ENCODE assay signal across 8 cellular contexts in genomic region chr13:113002206-113002821, GRCh38. TPM values are rescaled to one million over a fixed set of nuclear protein-coding genes. Genes with fewer than 3 reads are reported as not detected.
DNase-seq lines count a peak whose midpoint lies in the region; TF ChIP-seq lines count a peak whose summit lies in the region.

No MANE protein-coding gene starts in this region.

- H3K27ac ChIP-seq in prostate gland, result peak overlapping the region; percentile 66 to 74
- no peak overlapping the region for H3K27ac ChIP-seq in OCI-LY7 (ENCODE audit: low read depth, low read length, poor library complexity, severe bottlenecking)

- no peak overlapping the region for H3K4me2 ChIP-seq in OCI-LY7 (ENCODE audit: low read length)

- peaks cover 6% of the 10 kb centered on the region for H3K4me1 ChIP-seq in prostate gland (replicated peaks)
- no peaks in the 10 kb centered on the region for H3K4me1 ChIP-seq in OCI-LY7 (ENCODE audit: insufficient read depth, low read length, poor library complexity, severe bottlenecking)

- CTCF ChIA-PET in OCI-LY7 (lab: Charles Lee; ENCODE audit: unreplicated experiment), result no interaction called here

- no TSS peak for BruUV-seq in OCI-LY7 (replicated peaks; lab: Mats Ljungman, UMichigan)

- TF ChIP-seq CTCF in GM12874 (IDR thresholded peaks at IDR 0.05; ENCODE audit: insufficient read depth, low read depth, low read length) (0 out of 2 replicates have a peak, but pooled peaks have one; percentile 11), prostate gland (IDR thresholded peaks at IDR 0.05) (peak in 3 of 4 experiments; percentile 26 to 71 (median 60)), OCI-LY7 (conservative IDR thresholded peaks at IDR 0.05; ENCODE audit: low read length) (no peak)

- no peaks in the 10 kb centered on the region for H3K9me2 ChIP-seq in OCI-LY7 (ENCODE audit: insufficient read depth, low read length)

- H3K4me3 ChIP-seq in prostate gland (peak overlapping the region; percentile 37 to 43), OCI-LY7 (ENCODE audit: low read depth, low read length, poor library complexity, severe bottlenecking) (no peak overlapping the region)

- intact Hi-C loops in prostate gland (cut with DNase I), result no loop called here
- intact Hi-C loops in OCI-LY7 (cut with micrococcal nuclease; ENCODE audit: unreplicated experiment), result no loop called here

- H3K79me2 ChIP-seq in OCI-LY7 (ENCODE audit: insufficient read depth, low read depth, low read length), result no peaks in the 10 kb centered on the region

- no peaks in the 10 kb centered on the region for H3K9me3 ChIP-seq in prostate gland
- H3K9me3 ChIP-seq in OCI-LY7 (ENCODE audit: low read length), result no peaks in the 10 kb centered on the region

- DNase-seq in NCI-H2171 (lab: John Stamatoyannopoulos, UW) (peak; percentile 51), ecto neural progenitor cell (ENCODE audit: low spot score) (peak; percentile 81), prostate gland (ENCODE audit: low spot score) (no peak), GM03348 (ENCODE audit: low spot score) (no peak), OCI-LY7 (ENCODE audit: low spot score) (no peak), RKO (ENCODE audit: low spot score) (no peak), SIG-M5 treated with dmso at 0.1 percent for 504 hours (lab: John Stamatoyannopoulos, UW; ENCODE audit: unreplicated experiment) (no peak)

- no peaks in the 10 kb centered on the region for H3K27me3 ChIP-seq in prostate gland (replicated peaks; ENCODE audit: insufficient read depth)

- POLR2A ChIA-PET in OCI-LY7 (lab: Charles Lee), result no interaction called here

- H3K36me3 ChIP-seq in prostate gland (no peaks in the 10 kb centered on the region), OCI-LY7 (ENCODE audit: insufficient read depth, low read length) (no peaks in the 10 kb centered on the region)

- no peak for TF ChIP-seq POLR2A in prostate gland (IDR thresholded peaks at IDR 0.05)

- WGBS in prostate gland, result 36% methylated on average over 14 of the region's 14 CpGs

- no peaks in the 10 kb centered on the region for H4K20me1 ChIP-seq in OCI-LY7 (ENCODE audit: insufficient read depth, low read length)

- H2AFZ ChIP-seq in OCI-LY7 (ENCODE audit: low read length), result no peak overlapping the region

RNA-seq across cellular contexts. Expression of gene MCF2L, which starts 33.3 kb away (rescaled TPM):
- total RNA-seq in prostate gland (10 to 100 TPM; 47.6 to 64.7 TPM), OCI-LY7 (2022) (12.8 and 16.4 TPM in 2 replicates)
- total RNA-seq in OCI-LY7 (2014; rRNA removed; shearing (Covaris generic)), result 2.8 and 8.4 TPM in 2 replicates

Comparison
In these comparisons a context has a peak if more than half of its experiments do, and no peak if none do; other contexts are left out.
1. DNase-seq: peak in NCI-H2171 (single experiment) and ecto neural progenitor cell (single experiment); none in prostate gland (single experiment), GM03348 (single experiment), OCI-LY7 (single experiment), RKO (single experiment) and SIG-M5 treated with dmso at 0.1 percent for 504 hours (single experiment).